7 cellular contexts compared by ENCODE assay signal in genomic region chr11:18665353-18665872, GRCh38. TPM values are rescaled to one million over a fixed set of nuclear protein-coding genes. Genes with fewer than 3 reads are reported as not detected.
DNase-seq lines count a peak whose midpoint lies in the region; ATAC-seq and TF ChIP-seq lines count a peak whose summit lies in the region.
"Not testable (repeated sequence)": the region's sequence is repeated elsewhere in the genome, so short reads cannot be mapped to it uniquely, and the experiment has no call there.

No MANE protein-coding gene starts in this region.

- not testable (repeated sequence) for H3K27me3 Mint-ChIP-seq in CD8-positive, alpha-beta T cell (ENCODE audit: low read depth); T-helper 17 cell; activated T-cell treated with anti-CD3 and anti-CD28 coated beads, Interleukin-2, amount 50 U/mL, for 4 hours (ENCODE audit: low read depth); activated naive CD4-positive, alpha-beta T cell treated with anti-CD3 and anti-CD28 coated beads for 36 hours (ENCODE audit: low read depth); activated naive CD8-positive, alpha-beta T cell treated with anti-CD3 and anti-CD28 coated beads, Interleukin-2, amount 10 ng/mL, durations not matched to agents 7 days and 5 days; naive thymus-derived CD8-positive, alpha-beta T cell
- peaks cover 25% of the 10 kb centered on the region for H3K27me3 Mint-ChIP-seq in activated CD4-positive, alpha-beta memory T cell treated with anti-CD3 and anti-CD28 coated beads, Interleukin-2, amount 10 ng/mL, durations not matched to agents 7 days and 5 days

- TF ChIP-seq CTCF in CD8-positive, alpha-beta T cell (IDR thresholded peaks at IDR 0.05): not testable (repeated sequence)

- not testable (repeated sequence) for H3K36me3 ChIP-seq in CD8-positive, alpha-beta T cell (ENCODE audit: insufficient read depth, low read length)

- intact Hi-C loops in CD8-positive, alpha-beta T cell (cut with DNase I, micrococcal nuclease): not testable (repeated sequence)
- intact Hi-C loops in activated naive CD4-positive, alpha-beta T cell treated with anti-CD3 and anti-CD28 coated beads for 36 hours (cut with micrococcal nuclease): loop anchor here (1.0 to 5.0 kb wide), 3 partner anchors 31 to 283 kb away; partner anchors contain the start of genes SPTY2D1 and TSG101

- H3K4me1 Mint-ChIP-seq in CD8-positive, alpha-beta T cell (ENCODE audit: low read depth): peaks cover 24% of the 10 kb centered on the region
- peaks cover 29% of the 10 kb centered on the region for H3K4me1 Mint-ChIP-seq in T-helper 17 cell
- H3K4me1 Mint-ChIP-seq in activated CD4-positive, alpha-beta memory T cell treated with anti-CD3 and anti-CD28 coated beads, Interleukin-2, amount 10 ng/mL, durations not matched to agents 7 days and 5 days: peaks cover 43% of the 10 kb centered on the region
- peaks cover 34% of the 10 kb centered on the region for H3K4me1 Mint-ChIP-seq in activated T-cell treated with anti-CD3 and anti-CD28 coated beads, Interleukin-2, amount 50 U/mL, for 4 hours (ENCODE audit: low read depth)
- H3K4me1 Mint-ChIP-seq in activated naive CD4-positive, alpha-beta T cell treated with anti-CD3 and anti-CD28 coated beads for 36 hours (ENCODE audit: low read depth): peaks cover 44% of the 10 kb centered on the region
- peaks cover 24% of the 10 kb centered on the region for H3K4me1 Mint-ChIP-seq in activated naive CD8-positive, alpha-beta T cell treated with anti-CD3 and anti-CD28 coated beads, Interleukin-2, amount 10 ng/mL, durations not matched to agents 7 days and 5 days
- H3K4me1 Mint-ChIP-seq in naive thymus-derived CD8-positive, alpha-beta T cell: peaks cover 13 to 43% (median 31%) of the 10 kb centered on the region in 4 donors

- not testable (repeated sequence) for H3K9me3 Mint-ChIP-seq in CD8-positive, alpha-beta T cell; activated CD4-positive, alpha-beta memory T cell treated with anti-CD3 and anti-CD28 coated beads, Interleukin-2, amount 10 ng/mL, durations not matched to agents 7 days and 5 days; activated T-cell treated with anti-CD3 and anti-CD28 coated beads, Interleukin-2, amount 50 U/mL, for 4 hours; activated naive CD4-positive, alpha-beta T cell treated with anti-CD3 and anti-CD28 coated beads for 36 hours; activated naive CD8-positive, alpha-beta T cell treated with anti-CD3 and anti-CD28 coated beads, Interleukin-2, amount 10 ng/mL, durations not matched to agents 7 days and 5 days; naive thymus-derived CD8-positive, alpha-beta T cell

- ATAC-seq in CD8-positive, alpha-beta T cell: not testable (repeated sequence)
- peak; percentile 73 for ATAC-seq in T-helper 17 cell
- peak in 1 of 2 donors; percentile 26 for ATAC-seq in activated T-cell treated with anti-CD3 and anti-CD28 coated beads, Interleukin-2, amount 50 U/mL, for 4 hours
- peak; percentile 66 for ATAC-seq in activated naive CD8-positive, alpha-beta T cell treated with anti-CD3 and anti-CD28 coated beads, Interleukin-2, amount 10 ng/mL, durations not matched to agents 7 days and 5 days (ENCODE audit: low read depth)
- peak; percentile 51 to 75 for ATAC-seq in naive thymus-derived CD8-positive, alpha-beta T cell

- peak overlapping the region; percentile 88 for H3K27ac Mint-ChIP-seq in CD8-positive, alpha-beta T cell
- H3K27ac Mint-ChIP-seq in T-helper 17 cell: peak overlapping the region; percentile 86
- H3K27ac Mint-ChIP-seq in activated CD4-positive, alpha-beta memory T cell treated with anti-CD3 and anti-CD28 coated beads, Interleukin-2, amount 10 ng/mL, durations not matched to agents 7 days and 5 days: peak overlapping the region; percentile 77
- peak overlapping the region; percentile 75 for H3K27ac Mint-ChIP-seq in activated naive CD4-positive, alpha-beta T cell treated with anti-CD3 and anti-CD28 coated beads for 36 hours
- H3K27ac Mint-ChIP-seq in activated naive CD8-positive, alpha-beta T cell treated with anti-CD3 and anti-CD28 coated beads, Interleukin-2, amount 10 ng/mL, durations not matched to agents 7 days and 5 days: peak overlapping the region; percentile 83
- peak overlapping the region; percentile 3 to 95 (median 84) for H3K27ac Mint-ChIP-seq in naive thymus-derived CD8-positive, alpha-beta T cell

- H3K4me3 Mint-ChIP-seq in CD8-positive, alpha-beta T cell: peak overlapping the region; percentile 73
- H3K4me3 Mint-ChIP-seq in T-helper 17 cell: peak overlapping the region; percentile 79
- peak overlapping the region; percentile 66 for H3K4me3 Mint-ChIP-seq in activated CD4-positive, alpha-beta memory T cell treated with anti-CD3 and anti-CD28 coated beads, Interleukin-2, amount 10 ng/mL, durations not matched to agents 7 days and 5 days
- H3K4me3 Mint-ChIP-seq in activated T-cell treated with anti-CD3 and anti-CD28 coated beads, Interleukin-2, amount 50 U/mL, for 4 hours: peak overlapping the region; percentile 41
- H3K4me3 Mint-ChIP-seq in activated naive CD4-positive, alpha-beta T cell treated with anti-CD3 and anti-CD28 coated beads for 36 hours: peak overlapping the region; percentile 54
- H3K4me3 Mint-ChIP-seq in activated naive CD8-positive, alpha-beta T cell treated with anti-CD3 and anti-CD28 coated beads, Interleukin-2, amount 10 ng/mL, durations not matched to agents 7 days and 5 days: peak overlapping the region; percentile 74
- H3K4me3 Mint-ChIP-seq in naive thymus-derived CD8-positive, alpha-beta T cell: peak overlapping the region; percentile 11 to 84 (median 64)

- CTCF ChIA-PET in CD8-positive, alpha-beta T cell (lab: Charles Lee): interaction anchor here (1.1 to 1.8 kb wide), 3 partner anchors 13 to 86 kb away, joined by 3 to 6 read pairs (median 3); no protein-coding TSS in a partner anchor
- CTCF ChIA-PET in activated CD4-positive, alpha-beta memory T cell treated with anti-CD3 and anti-CD28 coated beads, Interleukin-2, amount 10 ng/mL, durations not matched to agents 7 days and 5 days (lab: Charles Lee): not testable (repeated sequence)
- CTCF ChIA-PET in activated naive CD4-positive, alpha-beta T cell treated with anti-CD3 and anti-CD28 coated beads for 36 hours (lab: Charles Lee): interaction anchor here (0.6 kb wide), 1 partner anchor 275 kb away, joined by 3 read pairs; no protein-coding TSS in a partner anchor

- not testable (repeated sequence) for H3K27ac ChIP-seq in CD8-positive, alpha-beta T cell (ENCODE audit: low read depth, low read length)

- H3K9me3 ChIP-seq in CD8-positive, alpha-beta T cell (ENCODE audit: low read length); T-helper 17 cell (ENCODE audit: control insufficient read depth, low read length, poor library complexity, severe bottlenecking): not testable (repeated sequence)

- POLR2A ChIA-PET in CD8-positive, alpha-beta T cell (lab: Charles Lee): not testable (repeated sequence)
- POLR2A ChIA-PET in activated CD4-positive, alpha-beta memory T cell treated with anti-CD3 and anti-CD28 coated beads, Interleukin-2, amount 10 ng/mL, durations not matched to agents 7 days and 5 days (lab: Charles Lee): interaction anchor here (1.3 kb wide), 1 partner anchor 32 kb away, joined by 5 read pairs; the partner anchor contains the start of gene SPTY2D1
- POLR2A ChIA-PET in activated naive CD8-positive, alpha-beta T cell treated with anti-CD3 and anti-CD28 coated beads, Interleukin-2, amount 10 ng/mL, durations not matched to agents 7 days and 5 days (lab: Charles Lee): interaction anchor here (1.0 kb wide), 1 partner anchor 87 kb away, joined by 4 read pairs; no protein-coding TSS in a partner anchor
- POLR2A ChIA-PET in naive thymus-derived CD8-positive, alpha-beta T cell (lab: Charles Lee): interaction anchor here (0.8 to 1.3 kb wide), 3 partner anchors 28 to 31 kb away, joined by 3 to 8 read pairs (median 3); partner anchors contain the start of gene SPTY2D1

- DNase-seq in CD8-positive, alpha-beta T cell; T-helper 17 cell; activated CD4-positive, alpha-beta memory T cell treated with anti-CD3 and anti-CD28 coated beads, Interleukin-2, amount 10 ng/mL, durations not matched to agents 7 days and 5 days; activated T-cell treated with anti-CD3 and anti-CD28 coated beads, Interleukin-2, amount 50 U/mL, for 4 hours; activated naive CD8-positive, alpha-beta T cell treated with anti-CD3 and anti-CD28 coated beads, Interleukin-2, amount 10 ng/mL, durations not matched to agents 7 days and 5 days: not testable (repeated sequence)
- DNase-seq in activated naive CD4-positive, alpha-beta T cell treated with anti-CD3 and anti-CD28 coated beads for 36 hours: peak; percentile 12
- peak in 2 of 10 donors; percentile 15 to 34 for DNase-seq in naive thymus-derived CD8-positive, alpha-beta T cell

- not testable (repeated sequence) for H3K36me3 Mint-ChIP-seq in CD8-positive, alpha-beta T cell; T-helper 17 cell (ENCODE audit: low read depth); activated CD4-positive, alpha-beta memory T cell treated with anti-CD3 and anti-CD28 coated beads, Interleukin-2, amount 10 ng/mL, durations not matched to agents 7 days and 5 days (ENCODE audit: low read depth); activated T-cell treated with anti-CD3 and anti-CD28 coated beads, Interleukin-2, amount 50 U/mL, for 4 hours (ENCODE audit: insufficient read depth); activated naive CD4-positive, alpha-beta T cell treated with anti-CD3 and anti-CD28 coated beads for 36 hours (ENCODE audit: low read depth); activated naive CD8-positive, alpha-beta T cell treated with anti-CD3 and anti-CD28 coated beads, Interleukin-2, amount 10 ng/mL, durations not matched to agents 7 days and 5 days; naive thymus-derived CD8-positive, alpha-beta T cell

- peaks cover 14% of the 10 kb centered on the region for H3K4me1 ChIP-seq in CD8-positive, alpha-beta T cell (ENCODE audit: insufficient read depth, low read length)

- not testable (repeated sequence) for H3K4me3 ChIP-seq in CD8-positive, alpha-beta T cell (ENCODE audit: low read depth, low read length)

- H3K27me3 ChIP-seq in CD8-positive, alpha-beta T cell (ENCODE audit: insufficient read depth, low read length): not testable (repeated sequence)

RNA-seq across cellular contexts. Expression of gene SPTY2D1, which starts 31.3 kb away (rescaled TPM):
- 10 to 100 TPM; 74.9 to 76.9 TPM for total RNA-seq in CD8-positive, alpha-beta T cell
- total RNA-seq in T-helper 17 cell: 10 to 100 TPM; 55.0 to 70.6 TPM
- 10 to 100 TPM; 30.8 to 32.8 TPM for total RNA-seq in activated CD4-positive, alpha-beta memory T cell treated with anti-CD3 and anti-CD28 coated beads, Interleukin-2, amount 10 ng/mL, durations not matched to agents 7 days and 5 days
- total RNA-seq in activated T-cell treated with anti-CD3 and anti-CD28 coated beads, Interleukin-2, amount 50 U/mL, for 4 hours: 10 to 100 TPM; 24.5 to 30.2 (median 28.2) TPM
- total RNA-seq in activated naive CD4-positive, alpha-beta T cell treated with anti-CD3 and anti-CD28 coated beads for 36 hours: 10 to 100 TPM; 13.9 to 15.0 TPM
- 10 to 100 TPM; 27.8 to 27.9 TPM for total RNA-seq in activated naive CD8-positive, alpha-beta T cell treated with anti-CD3 and anti-CD28 coated beads, Interleukin-2, amount 10 ng/mL, durations not matched to agents 7 days and 5 days
- total RNA-seq in naive thymus-derived CD8-positive, alpha-beta T cell: 10 to 100 TPM; 17.0 to 20.1 TPM
- 10 to 100 TPM in 1 of 3 donors, 1 to 10 TPM in 2; 4.7 to 11.0 (median 7.3) TPM for polyA plus RNA-seq in naive thymus-derived CD8-positive, alpha-beta T cell

RNA-seq across cellular contexts. Expression of gene TMEM86A, which starts 33.2 kb away (rescaled TPM):
- total RNA-seq in CD8-positive, alpha-beta T cell: 1 to 10 TPM; 5.2 to 6.1 TPM
- total RNA-seq in T-helper 17 cell: 1 to 10 TPM; 5.4 to 6.1 TPM
- 1 to 10 TPM; 1.8 to 2.4 TPM for total RNA-seq in activated CD4-positive, alpha-beta memory T cell treated with anti-CD3 and anti-CD28 coated beads, Interleukin-2, amount 10 ng/mL, durations not matched to agents 7 days and 5 days
- total RNA-seq in activated T-cell treated with anti-CD3 and anti-CD28 coated beads, Interleukin-2, amount 50 U/mL, for 4 hours: under 1 TPM; 0.13 to 0.38 (median 0.18) TPM
- under 1 TPM; 0.05 to 0.15 TPM for total RNA-seq in activated naive CD4-positive, alpha-beta T cell treated with anti-CD3 and anti-CD28 coated beads for 36 hours
- total RNA-seq in activated naive CD8-positive, alpha-beta T cell treated with anti-CD3 and anti-CD28 coated beads, Interleukin-2, amount 10 ng/mL, durations not matched to agents 7 days and 5 days: 1 to 10 TPM; 1.4 to 1.7 TPM
- total RNA-seq in naive thymus-derived CD8-positive, alpha-beta T cell: 1 to 10 TPM; 4.6 to 6.7 TPM
- 1 to 10 TPM in 2 of 3 donors, under 1 TPM in 1; 0.43 to 1.9 (median 1.2) TPM for polyA plus RNA-seq in naive thymus-derived CD8-positive, alpha-beta T cell
